30 cellular contexts compared by ENCODE assay signal in genomic region chr14:58071341-58071740, GRCh38.
"Had no signal": no experiment of that assay in that cellular context is flagged by ENCODE, and none has a peak within 500 bp of the region (broad histone marks: within the 10 kb centered on the region; RNA-seq: fewer than 3 reads in every experiment).

No MANE protein-coding gene starts in this region.

- H3K9me3 Mint-ChIP-seq: activated CD4-positive, alpha-beta memory T cell treated with anti-CD3 and anti-CD28 coated beads for 36 hours; activated naive CD4-positive, alpha-beta T cell treated with anti-CD3 and anti-CD28 coated beads for 36 hours; activated naive CD4-positive, alpha-beta T cell treated with anti-CD3 and anti-CD28 coated beads, Interleukin-2, amount 50 U/mL, for 72 hours; activated T-cell treated with anti-CD3 and anti-CD28 coated beads, Interleukin-2, amount 50 U/mL, for 4 hours; activated T-helper 1 cell treated with anti-CD3 and anti-CD28 coated beads, Interleukin-12 subunit alpha, Interleukin-12 subunit beta, Interleukin-2, Interleukin-4 antibody, amounts not matched to agents 30 ng/mL and 10 ng/mL and 1 ng/mL, durations not matched to agents 14 hours and 24 hours and 36 hours; central memory CD8-positive, alpha-beta T cell; WTC11 had no signal

- H3K27me3 Mint-ChIP-seq: central memory CD8-positive, alpha-beta T cell had no signal

- H3K27ac ChIP-seq: cardiac muscle cell, RWPE1 had no signal

- H3K36me3 Mint-ChIP-seq: activated CD4-positive, alpha-beta memory T cell treated with anti-CD3 and anti-CD28 coated beads for 36 hours; activated naive CD4-positive, alpha-beta T cell treated with anti-CD3 and anti-CD28 coated beads, Interleukin-2, amount 50 U/mL, for 72 hours; WTC11 had no signal

- H3K27me3 ChIP-seq: cardiac muscle cell had no signal

- FAIRE-seq: TTC549 had no signal

- H3K4me1 Mint-ChIP-seq: central memory CD8-positive, alpha-beta T cell; WTC11 had no signal

- H3K4me3 ChIP-seq: cardiac muscle cell had no signal

- H3K27ac Mint-ChIP-seq: activated CD4-positive, alpha-beta memory T cell treated with anti-CD3 and anti-CD28 coated beads for 36 hours; activated naive CD4-positive, alpha-beta T cell treated with anti-CD3 and anti-CD28 coated beads for 36 hours; activated naive CD4-positive, alpha-beta T cell treated with anti-CD3 and anti-CD28 coated beads, Interleukin-2, amount 50 U/mL, for 72 hours; activated T-helper 1 cell treated with anti-CD3 and anti-CD28 coated beads, Interleukin-12 subunit alpha, Interleukin-12 subunit beta, Interleukin-2, Interleukin-4 antibody, amounts not matched to agents 30 ng/mL and 10 ng/mL and 1 ng/mL, durations not matched to agents 14 hours and 24 hours and 36 hours; WTC11 had no signal

- ATAC-seq: activated CD4-positive, CD25-positive, alpha-beta regulatory T cell treated with anti-CD3 and anti-CD28 coated beads, Interleukin-2, amount 50 U/mL, for 24 hours; activated naive CD4-positive, alpha-beta T cell treated with anti-CD3 and anti-CD28 coated beads, Interleukin-2, amount 50 U/mL, for 72 hours; activated T-cell treated with anti-CD3 and anti-CD28 coated beads, Interleukin-2, amount 50 U/mL, for 4 hours; Panc1; Right ventricle myocardium inferior; WTC11 had no signal

- H3K4me3 Mint-ChIP-seq: activated CD4-positive, alpha-beta memory T cell treated with anti-CD3 and anti-CD28 coated beads for 36 hours; activated naive CD4-positive, alpha-beta T cell treated with anti-CD3 and anti-CD28 coated beads for 36 hours; activated T-cell treated with anti-CD3 and anti-CD28 coated beads, Interleukin-2, amount 50 U/mL, for 4 hours; activated T-helper 1 cell treated with anti-CD3 and anti-CD28 coated beads, Interleukin-12 subunit alpha, Interleukin-12 subunit beta, Interleukin-2, Interleukin-4 antibody, amounts not matched to agents 30 ng/mL and 10 ng/mL and 1 ng/mL, durations not matched to agents 14 hours and 24 hours and 36 hours; central memory CD8-positive, alpha-beta T cell; WTC11 had no signal

- DNase-seq: activated CD4-positive, alpha-beta memory T cell treated with anti-CD3 and anti-CD28 coated beads for 36 hours; activated CD4-positive, alpha-beta T cell treated with anti-CD3 and anti-CD28 coated beads for 4 hours; activated CD4-positive, alpha-beta T cell treated with anti-CD3 and anti-CD28 coated beads, Interleukin-2, amount 50 U/mL, for 1 hour; activated CD8-positive, alpha-beta memory T cell treated with anti-CD3 and anti-CD28 coated beads, Interleukin-2, amount 50 U/mL, for 4 hours; activated gamma-delta T cell treated with Interleukin-2 at 50 U/mL for 16 hours; activated naive CD4-positive, alpha-beta T cell treated with anti-CD3 and anti-CD28 coated beads for 36 hours; activated T-cell treated with anti-CD3 and anti-CD28 coated beads for 4 hours; activated T-cell treated with anti-CD3 and anti-CD28 coated beads, Interleukin-2, amount 50 U/mL, for 4 hours; anterior cingulate cortex; Karpas-422; KBM-7; NCI-H1105; NCI-H1417 treated with DMSO at 0.1 percent for 48 hours; NCI-H187 treated with DMSO at 0.1 percent for 48 hours; NCI-H2081; NCI-H446; NCI-H510A treated with DMSO at 0.1 percent for 48 hours; NCI-H526 treated with DMSO at 0.1 percent for 48 hours; NCI-H774; SIG-M5 had no signal
